In the genomic region with DNA sequence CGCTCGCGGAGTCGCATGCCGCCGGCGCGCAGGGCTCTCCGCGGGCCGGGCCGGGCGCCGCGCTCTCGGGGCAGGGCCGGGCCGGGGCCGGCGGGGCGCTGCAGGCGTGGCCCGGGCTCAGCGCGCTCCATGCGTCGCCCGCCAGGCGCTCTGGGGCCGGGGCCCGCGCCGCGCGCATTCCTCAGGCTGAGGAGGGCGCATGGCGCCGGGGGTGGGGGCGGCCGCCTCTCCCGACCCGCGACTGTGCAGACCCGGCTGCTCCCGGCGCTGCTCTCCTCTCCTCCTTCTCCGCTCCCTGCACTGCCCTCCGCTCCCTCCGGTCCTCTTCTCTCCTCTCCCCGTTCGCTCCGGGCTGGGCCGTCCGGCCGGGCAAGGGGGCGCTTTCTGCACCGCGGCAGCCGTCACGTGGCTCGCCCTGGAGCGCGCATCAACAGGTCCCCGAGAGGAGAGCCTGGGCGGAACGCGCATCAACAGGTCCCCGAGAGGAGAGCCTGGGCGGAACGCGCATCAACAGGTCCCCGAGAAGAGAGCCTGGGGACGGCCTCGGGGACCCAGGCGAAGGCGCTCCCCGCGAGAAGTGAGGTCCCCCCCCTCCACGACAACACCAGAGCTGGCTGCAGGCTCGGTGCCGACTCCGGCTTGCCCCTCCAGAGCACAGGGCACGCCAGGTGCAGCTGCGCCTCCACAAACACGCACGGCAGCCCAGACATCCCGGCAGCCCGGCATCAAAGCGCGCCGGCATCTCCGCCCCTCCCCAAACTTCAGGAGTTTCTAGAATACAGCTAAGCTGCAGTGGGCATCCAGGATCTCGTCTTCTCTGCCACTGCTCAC, we compare ENCODE assay signal across 1 cellular context.
TF ChIP-seq lines count a peak whose summit lies in the region.

No MANE protein-coding gene starts in this region.

TF ChIP-seq in HepG2, 621 proteins besides CTCF, POLR2A, EP300 and RAD21 (continued from another document and continues in another):
- TF ChIP-seq, protein P1, sequence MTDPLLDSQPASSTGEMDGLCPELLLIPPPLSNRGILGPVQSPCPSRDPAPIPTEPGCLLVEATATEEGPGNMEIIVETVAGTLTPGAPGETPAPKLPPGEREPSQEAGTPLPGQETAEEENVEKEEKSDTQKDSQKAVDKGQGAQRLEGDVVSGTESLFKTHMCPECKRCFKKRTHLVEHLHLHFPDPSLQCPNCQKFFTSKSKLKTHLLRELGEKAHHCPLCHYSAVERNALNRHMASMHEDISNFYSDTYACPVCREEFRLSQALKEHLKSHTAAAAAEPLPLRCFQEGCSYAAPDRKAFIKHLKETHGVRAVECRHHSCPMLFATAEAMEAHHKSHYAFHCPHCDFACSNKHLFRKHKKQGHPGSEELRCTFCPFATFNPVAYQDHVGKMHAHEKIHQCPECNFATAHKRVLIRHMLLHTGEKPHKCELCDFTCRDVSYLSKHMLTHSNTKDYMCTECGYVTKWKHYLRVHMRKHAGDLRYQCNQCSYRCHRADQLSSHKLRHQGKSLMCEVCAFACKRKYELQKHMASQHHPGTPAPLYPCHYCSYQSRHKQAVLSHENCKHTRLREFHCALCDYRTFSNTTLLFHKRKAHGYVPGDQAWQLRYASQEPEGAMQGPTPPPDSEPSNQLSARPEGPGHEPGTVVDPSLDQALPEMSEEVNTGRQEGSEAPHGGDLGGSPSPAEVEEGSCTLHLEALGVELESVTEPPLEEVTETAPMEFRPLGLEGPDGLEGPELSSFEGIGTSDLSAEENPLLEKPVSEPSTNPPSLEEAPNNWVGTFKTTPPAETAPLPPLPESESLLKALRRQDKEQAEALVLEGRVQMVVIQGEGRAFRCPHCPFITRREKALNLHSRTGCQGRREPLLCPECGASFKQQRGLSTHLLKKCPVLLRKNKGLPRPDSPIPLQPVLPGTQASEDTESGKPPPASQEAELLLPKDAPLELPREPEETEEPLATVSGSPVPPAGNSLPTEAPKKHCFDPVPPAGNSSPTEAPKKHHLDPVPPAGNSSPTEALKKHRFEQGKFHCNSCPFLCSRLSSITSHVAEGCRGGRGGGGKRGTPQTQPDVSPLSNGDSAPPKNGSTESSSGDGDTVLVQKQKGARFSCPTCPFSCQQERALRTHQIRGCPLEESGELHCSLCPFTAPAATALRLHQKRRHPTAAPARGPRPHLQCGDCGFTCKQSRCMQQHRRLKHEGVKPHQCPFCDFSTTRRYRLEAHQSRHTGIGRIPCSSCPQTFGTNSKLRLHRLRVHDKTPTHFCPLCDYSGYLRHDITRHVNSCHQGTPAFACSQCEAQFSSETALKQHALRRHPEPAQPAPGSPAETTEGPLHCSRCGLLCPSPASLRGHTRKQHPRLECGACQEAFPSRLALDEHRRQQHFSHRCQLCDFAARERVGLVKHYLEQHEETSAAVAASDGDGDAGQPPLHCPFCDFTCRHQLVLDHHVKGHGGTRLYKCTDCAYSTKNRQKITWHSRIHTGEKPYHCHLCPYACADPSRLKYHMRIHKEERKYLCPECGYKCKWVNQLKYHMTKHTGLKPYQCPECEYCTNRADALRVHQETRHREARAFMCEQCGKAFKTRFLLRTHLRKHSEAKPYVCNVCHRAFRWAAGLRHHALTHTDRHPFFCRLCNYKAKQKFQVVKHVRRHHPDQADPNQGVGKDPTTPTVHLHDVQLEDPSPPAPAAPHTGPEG (CRISPR knock-in tag; IDR thresholded peaks at IDR 0.05), result no peak
- TF ChIP-seq ZFY (CRISPR knock-in tag; IDR thresholded peaks at IDR 0.05), result no peak
- peak; percentile 48; the same call in 1 of the 2 replicates for TF ChIP-seq MYC (CRISPR knock-in tag; IDR thresholded peaks at IDR 0.05; ENCODE audit: borderline replicate concordance)
- no peak for TF ChIP-seq AFF4 (CRISPR knock-in tag; IDR thresholded peaks at IDR 0.05)
- no peak for TF ChIP-seq POGZ (CRISPR knock-in tag; IDR thresholded peaks at IDR 0.05)
- no peak for TF ChIP-seq ATF5 (CRISPR knock-in tag; IDR thresholded peaks at IDR 0.05; ENCODE audit: low read depth)
- TF ChIP-seq FOXC1 (CRISPR knock-in tag; IDR thresholded peaks at IDR 0.05; ENCODE audit: borderline replicate concordance), result no peak
- 0 out of 2 replicates have a peak, but pooled peaks have one; percentile 36 for TF ChIP-seq PCBP1 (IDR thresholded peaks at IDR 0.05; ENCODE audit: borderline replicate concordance, low read depth, low read length)
- 0 out of 2 replicates have a peak, but pooled peaks have one; percentile 32 for TF ChIP-seq FOXO1 (CRISPR knock-in tag; IDR thresholded peaks at IDR 0.05)
- no peak for TF ChIP-seq ZNF605 (CRISPR knock-in tag; IDR thresholded peaks at IDR 0.05)
- TF ChIP-seq ZFP62 (CRISPR knock-in tag; IDR thresholded peaks at IDR 0.05), result no peak
- no peak for TF ChIP-seq CCDC6 (CRISPR knock-in tag; IDR thresholded peaks at IDR 0.05)
- TF ChIP-seq ZNF761 (CRISPR knock-in tag; conservative IDR thresholded peaks at IDR 0.05), result no peak
- no peak for TF ChIP-seq ZNF543 (CRISPR knock-in tag; IDR thresholded peaks at IDR 0.05)
- TF ChIP-seq ZNF800 (CRISPR knock-in tag; IDR thresholded peaks at IDR 0.05), result peak; percentile 96
- TF ChIP-seq HOXA9 (CRISPR knock-in tag; IDR thresholded peaks at IDR 0.05; ENCODE audit: borderline replicate concordance), result no peak
- no peak for TF ChIP-seq KDM4B (CRISPR knock-in tag; IDR thresholded peaks at IDR 0.05)
- no peak for TF ChIP-seq TBX3 (IDR thresholded peaks at IDR 0.05; ENCODE audit: borderline replicate concordance)
- no peak for TF ChIP-seq EED (CRISPR knock-in tag; IDR thresholded peaks at IDR 0.05)
- TF ChIP-seq, protein P2, sequence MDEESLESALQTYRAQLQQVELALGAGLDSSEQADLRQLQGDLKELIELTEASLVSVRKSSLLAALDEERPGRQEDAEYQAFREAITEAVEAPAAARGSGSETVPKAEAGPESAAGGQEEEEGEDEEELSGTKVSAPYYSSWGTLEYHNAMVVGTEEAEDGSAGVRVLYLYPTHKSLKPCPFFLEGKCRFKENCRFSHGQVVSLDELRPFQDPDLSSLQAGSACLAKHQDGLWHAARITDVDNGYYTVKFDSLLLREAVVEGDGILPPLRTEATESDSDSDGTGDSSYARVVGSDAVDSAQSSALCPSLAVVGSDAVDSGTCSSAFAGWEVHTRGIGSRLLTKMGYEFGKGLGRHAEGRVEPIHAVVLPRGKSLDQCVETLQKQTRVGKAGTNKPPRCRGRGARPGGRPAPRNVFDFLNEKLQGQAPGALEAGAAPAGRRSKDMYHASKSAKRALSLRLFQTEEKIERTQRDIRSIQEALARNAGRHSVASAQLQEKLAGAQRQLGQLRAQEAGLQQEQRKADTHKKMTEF (CRISPR knock-in tag; IDR thresholded peaks at IDR 0.05), result no peak
- TF ChIP-seq ZNF772 (CRISPR knock-in tag; IDR thresholded peaks at IDR 0.05), result no peak
- TF ChIP-seq, protein P3, sequence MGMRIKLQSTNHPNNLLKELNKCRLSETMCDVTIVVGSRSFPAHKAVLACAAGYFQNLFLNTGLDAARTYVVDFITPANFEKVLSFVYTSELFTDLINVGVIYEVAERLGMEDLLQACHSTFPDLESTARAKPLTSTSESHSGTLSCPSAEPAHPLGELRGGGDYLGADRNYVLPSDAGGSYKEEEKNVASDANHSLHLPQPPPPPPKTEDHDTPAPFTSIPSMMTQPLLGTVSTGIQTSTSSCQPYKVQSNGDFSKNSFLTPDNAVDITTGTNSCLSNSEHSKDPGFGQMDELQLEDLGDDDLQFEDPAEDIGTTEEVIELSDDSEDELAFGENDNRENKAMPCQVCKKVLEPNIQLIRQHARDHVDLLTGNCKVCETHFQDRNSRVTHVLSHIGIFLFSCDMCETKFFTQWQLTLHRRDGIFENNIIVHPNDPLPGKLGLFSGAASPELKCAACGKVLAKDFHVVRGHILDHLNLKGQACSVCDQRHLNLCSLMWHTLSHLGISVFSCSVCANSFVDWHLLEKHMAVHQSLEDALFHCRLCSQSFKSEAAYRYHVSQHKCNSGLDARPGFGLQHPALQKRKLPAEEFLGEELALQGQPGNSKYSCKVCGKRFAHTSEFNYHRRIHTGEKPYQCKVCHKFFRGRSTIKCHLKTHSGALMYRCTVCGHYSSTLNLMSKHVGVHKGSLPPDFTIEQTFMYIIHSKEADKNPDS (CRISPR knock-in tag; IDR thresholded peaks at IDR 0.05), result 0 out of 2 replicates have a peak, but pooled peaks have one; percentile 28
- no peak for TF ChIP-seq CHD2 (IDR thresholded peaks at IDR 0.05; ENCODE audit: low read depth, low read length)
- TF ChIP-seq ZNF607 (CRISPR knock-in tag; IDR thresholded peaks at IDR 0.05; ENCODE audit: borderline replicate concordance), result peak; percentile 44; the same call in 1 of the 2 replicates
- no peak for TF ChIP-seq STAT5B (CRISPR knock-in tag; IDR thresholded peaks at IDR 0.05)
- no peak for TF ChIP-seq ZNF17 (CRISPR knock-in tag; IDR thresholded peaks at IDR 0.05)
- TF ChIP-seq ZNF263 (CRISPR knock-in tag; IDR thresholded peaks at IDR 0.05), result no peak
- no peak for TF ChIP-seq ZXDC (CRISPR knock-in tag; IDR thresholded peaks at IDR 0.05)
- TF ChIP-seq HNF4A (CRISPR knock-in tag; IDR thresholded peaks at IDR 0.05), result no peak
- TF ChIP-seq TMF1 (CRISPR knock-in tag; IDR thresholded peaks at IDR 0.05; ENCODE audit: low read depth), result no peak
- no peak for TF ChIP-seq SP140L (CRISPR knock-in tag; IDR thresholded peaks at IDR 0.05; ENCODE audit: borderline replicate concordance)
- TF ChIP-seq ZNF530 (CRISPR knock-in tag; IDR thresholded peaks at IDR 0.05; ENCODE audit: low read depth), result no peak
- no peak for TF ChIP-seq ZNF563 (CRISPR knock-in tag; IDR thresholded peaks at IDR 0.05)
- no peak for TF ChIP-seq THYN1 (CRISPR knock-in tag; IDR thresholded peaks at IDR 0.05; ENCODE audit: borderline replicate concordance, low read depth)
- TF ChIP-seq FOXP1 (IDR thresholded peaks at IDR 0.05), result no peak
- no peak for TF ChIP-seq FOXP1 (CRISPR knock-in tag; IDR thresholded peaks at IDR 0.05)
- TF ChIP-seq PRPF4 (IDR thresholded peaks at IDR 0.05; ENCODE audit: low read depth, low read length, poor library complexity, severe bottlenecking), result no peak
- no peak for TF ChIP-seq IKZF4 (CRISPR knock-in tag; IDR thresholded peaks at IDR 0.05; ENCODE audit: borderline replicate concordance, low read depth, not compliant biosample characterization)
